1 cellular context compared by ENCODE assay signal in the genomic region with DNA sequence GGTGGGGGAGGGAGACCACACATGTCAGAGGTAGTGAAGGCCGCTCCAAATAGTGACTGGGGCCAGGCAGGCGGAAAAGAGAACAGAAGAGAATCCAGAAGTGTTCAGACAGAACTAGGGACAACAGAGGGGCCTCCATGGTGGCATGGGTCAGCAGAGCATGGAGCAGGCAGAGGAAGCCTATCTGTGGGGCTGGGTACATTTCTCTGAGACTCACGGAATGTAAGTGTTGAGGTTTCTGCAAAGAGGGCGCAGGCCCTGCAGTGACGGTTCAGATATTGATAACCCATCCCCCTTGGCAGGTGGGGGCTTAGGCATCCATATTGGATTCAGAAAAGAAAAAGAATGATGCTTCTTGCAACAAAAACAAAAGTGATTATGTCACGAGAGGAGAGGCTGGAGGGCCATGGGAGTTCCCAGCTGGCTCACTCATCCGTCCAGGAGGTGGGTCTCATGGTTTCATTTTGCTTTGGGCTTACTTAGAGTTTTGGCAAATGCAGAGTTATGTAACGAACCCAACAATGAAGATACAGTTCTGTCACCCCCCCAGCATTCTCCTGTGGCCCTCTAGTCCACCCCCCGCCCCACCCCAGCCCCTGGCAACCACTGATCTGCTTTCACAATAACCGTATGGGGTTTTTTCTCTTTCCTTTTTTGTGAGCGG.
TF ChIP-seq lines count a peak whose summit lies in the region.

No MANE protein-coding gene starts in this region.

TF ChIP-seq in WTC11, 78 proteins besides CTCF, POLR2A, EP300 and RAD21 (continued from another document):
- TF ChIP-seq NR2C2 (CRISPR knock-in tag; IDR thresholded peaks at IDR 0.05) (no peak), NFATC4 (CRISPR knock-in tag; IDR thresholded peaks at IDR 0.05) (no peak), ZMAT4 (CRISPR knock-in tag; IDR thresholded peaks at IDR 0.05) (no peak)
